1 cellular context compared by ENCODE assay signal in the genomic region with DNA sequence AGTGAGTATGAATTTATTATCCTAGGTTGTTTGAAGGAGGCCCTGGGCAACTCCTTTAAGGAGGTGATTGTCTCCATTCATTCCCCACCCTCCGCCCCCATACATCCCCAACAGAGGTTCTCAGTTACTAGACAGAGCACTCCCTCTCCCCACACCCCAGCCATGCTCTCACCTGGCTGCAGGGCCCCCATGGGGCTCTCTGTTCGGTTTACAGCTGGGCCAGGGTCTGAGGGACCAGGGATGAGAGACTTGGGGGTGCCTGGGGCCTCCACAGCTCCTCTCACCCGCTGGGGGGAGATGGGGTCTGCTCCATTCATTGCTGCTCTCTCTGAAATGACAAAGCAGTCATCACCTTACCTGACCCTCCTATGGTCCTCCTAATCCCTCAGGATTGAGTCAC.
TF ChIP-seq lines count a peak whose summit lies in the region.

No MANE protein-coding gene starts in this region.

TF ChIP-seq in HCT116, 20 proteins besides CTCF, POLR2A, EP300 and RAD21 (continued from another document):
- TF ChIP-seq, protein P1, sequence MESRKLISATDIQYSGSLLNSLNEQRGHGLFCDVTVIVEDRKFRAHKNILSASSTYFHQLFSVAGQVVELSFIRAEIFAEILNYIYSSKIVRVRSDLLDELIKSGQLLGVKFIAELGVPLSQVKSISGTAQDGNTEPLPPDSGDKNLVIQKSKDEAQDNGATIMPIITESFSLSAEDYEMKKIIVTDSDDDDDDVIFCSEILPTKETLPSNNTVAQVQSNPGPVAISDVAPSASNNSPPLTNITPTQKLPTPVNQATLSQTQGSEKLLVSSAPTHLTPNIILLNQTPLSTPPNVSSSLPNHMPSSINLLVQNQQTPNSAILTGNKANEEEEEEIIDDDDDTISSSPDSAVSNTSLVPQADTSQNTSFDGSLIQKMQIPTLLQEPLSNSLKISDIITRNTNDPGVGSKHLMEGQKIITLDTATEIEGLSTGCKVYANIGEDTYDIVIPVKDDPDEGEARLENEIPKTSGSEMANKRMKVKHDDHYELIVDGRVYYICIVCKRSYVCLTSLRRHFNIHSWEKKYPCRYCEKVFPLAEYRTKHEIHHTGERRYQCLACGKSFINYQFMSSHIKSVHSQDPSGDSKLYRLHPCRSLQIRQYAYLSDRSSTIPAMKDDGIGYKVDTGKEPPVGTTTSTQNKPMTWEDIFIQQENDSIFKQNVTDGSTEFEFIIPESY (IDR thresholded peaks at IDR 0.05; ENCODE audit: extremely low read depth, insufficient replicate concordance, low read length), result no peak
- TF ChIP-seq POLR2AphosphoS5 (IDR thresholded peaks at IDR 0.05; ENCODE audit: low read depth, low read length) (no peak), EGR1 (IDR thresholded peaks at IDR 0.05; ENCODE audit: low read depth) (no peak), SP1 (IDR thresholded peaks at IDR 0.05; ENCODE audit: low read depth) (no peak), EZH2phosphoT487 (IDR thresholded peaks at IDR 0.05; ENCODE audit: borderline replicate concordance) (no peak), JUND (IDR thresholded peaks at IDR 0.05) (no peak), YY1 (IDR thresholded peaks at IDR 0.05; ENCODE audit: extremely low read depth, insufficient replicate concordance, low read depth, low read length) (no peak), ZNF274 (IDR thresholded peaks at IDR 0.05; ENCODE audit: low read depth, low read length) (no peak), ELF1 (IDR thresholded peaks at IDR 0.05; ENCODE audit: borderline replicate concordance, low read depth) (no peak), CBX3 (IDR thresholded peaks at IDR 0.05; ENCODE audit: low read depth) (no peak), TCF7L2 (IDR thresholded peaks at IDR 0.05; ENCODE audit: borderline replicate concordance, extremely low read depth, insufficient read depth, insufficient read length) (no peak)
- TF ChIP-seq, protein P2, sequence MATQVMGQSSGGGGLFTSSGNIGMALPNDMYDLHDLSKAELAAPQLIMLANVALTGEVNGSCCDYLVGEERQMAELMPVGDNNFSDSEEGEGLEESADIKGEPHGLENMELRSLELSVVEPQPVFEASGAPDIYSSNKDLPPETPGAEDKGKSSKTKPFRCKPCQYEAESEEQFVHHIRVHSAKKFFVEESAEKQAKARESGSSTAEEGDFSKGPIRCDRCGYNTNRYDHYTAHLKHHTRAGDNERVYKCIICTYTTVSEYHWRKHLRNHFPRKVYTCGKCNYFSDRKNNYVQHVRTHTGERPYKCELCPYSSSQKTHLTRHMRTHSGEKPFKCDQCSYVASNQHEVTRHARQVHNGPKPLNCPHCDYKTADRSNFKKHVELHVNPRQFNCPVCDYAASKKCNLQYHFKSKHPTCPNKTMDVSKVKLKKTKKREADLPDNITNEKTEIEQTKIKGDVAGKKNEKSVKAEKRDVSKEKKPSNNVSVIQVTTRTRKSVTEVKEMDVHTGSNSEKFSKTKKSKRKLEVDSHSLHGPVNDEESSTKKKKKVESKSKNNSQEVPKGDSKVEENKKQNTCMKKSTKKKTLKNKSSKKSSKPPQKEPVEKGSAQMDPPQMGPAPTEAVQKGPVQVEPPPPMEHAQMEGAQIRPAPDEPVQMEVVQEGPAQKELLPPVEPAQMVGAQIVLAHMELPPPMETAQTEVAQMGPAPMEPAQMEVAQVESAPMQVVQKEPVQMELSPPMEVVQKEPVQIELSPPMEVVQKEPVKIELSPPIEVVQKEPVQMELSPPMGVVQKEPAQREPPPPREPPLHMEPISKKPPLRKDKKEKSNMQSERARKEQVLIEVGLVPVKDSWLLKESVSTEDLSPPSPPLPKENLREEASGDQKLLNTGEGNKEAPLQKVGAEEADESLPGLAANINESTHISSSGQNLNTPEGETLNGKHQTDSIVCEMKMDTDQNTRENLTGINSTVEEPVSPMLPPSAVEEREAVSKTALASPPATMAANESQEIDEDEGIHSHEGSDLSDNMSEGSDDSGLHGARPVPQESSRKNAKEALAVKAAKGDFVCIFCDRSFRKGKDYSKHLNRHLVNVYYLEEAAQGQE (IDR thresholded peaks at IDR 0.05; ENCODE audit: low read depth), result no peak
- TF ChIP-seq, protein P3, sequence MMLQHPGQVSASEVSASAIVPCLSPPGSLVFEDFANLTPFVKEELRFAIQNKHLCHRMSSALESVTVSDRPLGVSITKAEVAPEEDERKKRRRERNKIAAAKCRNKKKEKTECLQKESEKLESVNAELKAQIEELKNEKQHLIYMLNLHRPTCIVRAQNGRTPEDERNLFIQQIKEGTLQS (IDR thresholded peaks at IDR 0.05), result no peak
- TF ChIP-seq, protein P4, sequence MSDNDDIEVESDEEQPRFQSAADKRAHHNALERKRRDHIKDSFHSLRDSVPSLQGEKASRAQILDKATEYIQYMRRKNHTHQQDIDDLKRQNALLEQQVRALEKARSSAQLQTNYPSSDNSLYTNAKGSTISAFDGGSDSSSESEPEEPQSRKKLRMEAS (IDR thresholded peaks at IDR 0.05), result no peak
